10 cellular contexts compared by ENCODE assay signal in genomic region chr18:44507729-44508325, GRCh38.
DNase-seq lines count a peak whose midpoint lies in the region; ATAC-seq and FAIRE-seq lines count a peak whose summit lies in the region.
"Had no signal": no experiment of that assay in that cellular context is flagged by ENCODE, and none has a peak within 500 bp of the region (broad histone marks: within the 10 kb centered on the region; RNA-seq: fewer than 3 reads in every experiment).

No MANE protein-coding gene starts in this region.

- FAIRE-seq in small intestine (lab: Jason Lieb, UNC), result no peak

- no peak overlapping the region for H3K4me3 ChIP-seq in small intestine (ENCODE audit: low read depth in 1 of 2, low read length in 2 of 2)

- H3K27ac Mint-ChIP-seq in effector memory CD8-positive, alpha-beta T cell, result no peak overlapping the region
- H3K27ac Mint-ChIP-seq: brain had no signal

- no peaks in the 10 kb centered on the region for H3K27me3 Mint-ChIP-seq in effector memory CD8-positive, alpha-beta T cell
- H3K27me3 Mint-ChIP-seq: brain had no signal

- no peaks in the 10 kb centered on the region for H3K4me1 ChIP-seq in small intestine (ENCODE audit: control insufficient read depth in 2 of 2, insufficient read depth in 1 of 2, low read depth in 1 of 2, low read length in 1 of 2)

- peak in 2 of 3 experiments; percentile 3 for DNase-seq in effector memory CD8-positive, alpha-beta T cell
- DNase-seq in small intestine, result peak; percentile 16
- DNase-seq in islet precursor cell, result no peak
- no peak for DNase-seq in stimulated activated CD4-positive, alpha-beta T cell treated with anti-CD3 and anti-CD28 coated beads, Interleukin-2, amount 100 ng/mL, for 24 hours
- DNase-seq in NCI-H187 treated with DMSO at 0.1 percent for 48 hours (lab: John Stamatoyannopoulos, UW), result no peak
- DNase-seq: IMR-90 had no signal

- H3K27me3 ChIP-seq in small intestine (ENCODE audit: control insufficient read depth in 2 of 2, insufficient read depth in 2 of 2, low read length in 2 of 2), result no peaks in the 10 kb centered on the region

- no peaks in the 10 kb centered on the region for H3K36me3 ChIP-seq in small intestine (ENCODE audit: control insufficient read depth in 2 of 2, insufficient read depth in 2 of 2, low read length in 2 of 2)

- no peak overlapping the region for H3K27ac ChIP-seq in small intestine (ENCODE audit: low read depth in 1 of 2, low read length in 1 of 2)

- no peaks in the 10 kb centered on the region for H3K9me3 ChIP-seq in small intestine (ENCODE audit: control insufficient read depth, low read depth)

- WGBS in small intestine, 3 donors, result 47 to 63% (median 55%) methylated on average over 6 of the region's 6 CpGs

- H3K4me1 Mint-ChIP-seq in effector memory CD8-positive, alpha-beta T cell (ENCODE audit: low read depth in 2 of 2), result peaks cover 0 to 4% of the 10 kb centered on the region in 2 donors

- H3K4me3 Mint-ChIP-seq in effector memory CD8-positive, alpha-beta T cell, result no peak overlapping the region
- H3K4me3 Mint-ChIP-seq: brain had no signal

- ATAC-seq in GM19468 (IDR thresholded peaks at IDR 0.05; ENCODE audit: extremely low read depth, unreplicated experiment) (peak; percentile 33), HG03469 (IDR thresholded peaks at IDR 0.05; ENCODE audit: unreplicated experiment) (peak; percentile 66), HG03039 (IDR thresholded peaks at IDR 0.05; ENCODE audit: unreplicated experiment) (no peak)
- peak; percentile 72 for ATAC-seq in effector memory CD8-positive, alpha-beta T cell (replicated peaks)

- H3K9me3 Mint-ChIP-seq in effector memory CD8-positive, alpha-beta T cell, result no peaks in the 10 kb centered on the region
- H3K9me3 Mint-ChIP-seq: brain had no signal

- H3K36me3 Mint-ChIP-seq in effector memory CD8-positive, alpha-beta T cell (ENCODE audit: insufficient read depth), result no peaks in the 10 kb centered on the region
- H3K36me3 Mint-ChIP-seq: brain had no signal

Comparison
In these comparisons a context has a peak if more than half of its experiments do, and no peak if none do; other contexts are left out.
1. DNase-seq: peak in effector memory CD8-positive, alpha-beta T cell (2 of 3) and small intestine (single experiment); none in islet precursor cell (single experiment), stimulated activated CD4-positive, alpha-beta T cell treated with anti-CD3 and anti-CD28 coated beads, Interleukin-2, amount 100 ng/mL, for 24 hours (0 of 2) and NCI-H187 treated with DMSO at 0.1 percent for 48 hours (single experiment).